In genomic region chr17:21663614-21664474, GRCh38 we compare ENCODE assay signal across 11 cellular contexts. TPM values are rescaled to one million over a fixed set of nuclear protein-coding genes. Genes with fewer than 3 reads are reported as not detected.
"Had no signal": no experiment of that assay in that cellular context is flagged by ENCODE, and none has a peak within 500 bp of the region (broad histone marks: within the 10 kb centered on the region; RNA-seq: fewer than 3 reads in every experiment).

No MANE protein-coding gene starts in this region.

RNA-seq across cellular contexts. Expression of gene KCNJ18, which starts 28.5 kb away (rescaled TPM):
- total RNA-seq: activated CD4-positive, alpha-beta T cell treated with anti-CD3 and anti-CD28 coated beads for 36 hours; activated CD4-positive, alpha-beta T cell treated with anti-CD3 and anti-CD28 coated beads, Interleukin-2, amount 10 ng/mL, durations not matched to agents 7 days and 5 days; activated CD8-positive, alpha-beta T cell treated with anti-CD3 and anti-CD28 coated beads, Interleukin-2, amount 10 ng/mL, durations not matched to agents 7 days and 5 days; MCF 10A; OCI-LY7; PC-9; Right ventricle myocardium inferior; SK-MEL-5; T-cell; T-helper 17 cell; WTC11 had no signal
